19 cellular contexts compared by ENCODE assay signal in genomic region chr6:95233879-95234278, GRCh38.
DNase-seq lines count a peak whose midpoint lies in the region; ATAC-seq, FAIRE-seq and TF ChIP-seq lines count a peak whose summit lies in the region.
"Had no signal": no experiment of that assay in that cellular context is flagged by ENCODE, and none has a peak within 500 bp of the region (broad histone marks: within the 10 kb centered on the region; RNA-seq: fewer than 3 reads in every experiment).

No MANE protein-coding gene starts in this region.

- WGBS in IMR-90 (ENCODE audit: extremely low coverage in 2 of 2, insufficient read length in 1 of 2), 2 experiments: no CpG with 5 or more reads among the region's 9 CpGs
- WGBS in prostate gland: 93% methylated on average over 9 of the region's 9 CpGs

- H2AFZ ChIP-seq in GM23338: no peak overlapping the region
- no peak overlapping the region for H2AFZ ChIP-seq in IMR-90 (replicated peaks; ENCODE audit: low read length, poor library complexity)

- H2BK5ac ChIP-seq in IMR-90 (ENCODE audit: low read depth, low read length, poor library complexity, severe bottlenecking): no peak overlapping the region

- H3K23ac ChIP-seq in IMR-90 (ENCODE audit: low read depth, low read length): no peak overlapping the region

- no peak overlapping the region for H2AK5ac ChIP-seq in IMR-90 (ENCODE audit: low read depth, low read length)

- POLR2A ChIA-PET in IMR-90 (lab: Charles Lee; ENCODE audit: unreplicated experiment): no interaction called here

- H3K9me3 ChIP-seq in IMR-90 (ENCODE audit: control insufficient read depth, insufficient read depth, low read length) (no peaks in the 10 kb centered on the region), kidney (ENCODE audit: control insufficient read depth in 1 of 2, low read length in 2 of 2) (no peaks in the 10 kb centered on the region), subcutaneous abdominal adipose tissue (ENCODE audit: control insufficient read depth in 5 of 5, low read length in 5 of 5) (no peaks in the 10 kb centered on the region), prostate gland (no peaks in the 10 kb centered on the region)
- H3K9me3 ChIP-seq: HAP-1 had no signal

- H3K79me2 ChIP-seq in GM23338 (replicated peaks; ENCODE audit: insufficient read depth): no peaks in the 10 kb centered on the region

- no peak overlapping the region for H3K4me2 ChIP-seq in GM23338
- no peak overlapping the region for H3K4me2 ChIP-seq in IMR-90 (ENCODE audit: low read depth, low read length)

- intact Hi-C loops in IMR-90 (cut with micrococcal nuclease): no loop called here
- intact Hi-C loops in kidney (cut with DNase I): no loop called here
- intact Hi-C loops in prostate gland (cut with DNase I): no loop called here

- dilution Hi-C loops in IMR-90 (cut with HindIII; ENCODE audit: low sequenced_read_pairs, unreplicated experiment): no loop called here

- H3K56ac ChIP-seq in IMR-90 (ENCODE audit: extremely low read depth, insufficient read depth, low read length): no peak overlapping the region; the same call in 1 of the 2 replicates

- H3K4ac ChIP-seq in IMR-90 (ENCODE audit: low read depth, low read length): no peak overlapping the region

- H3K9ac ChIP-seq in IMR-90 (ENCODE audit: low read depth, low read length) (no peak overlapping the region), kidney (ENCODE audit: low read length in 2 of 2) (no peak overlapping the region), subcutaneous abdominal adipose tissue (ENCODE audit: low read length in 5 of 5) (no peak overlapping the region)

- H2AK9ac ChIP-seq in IMR-90 (replicated peaks; ENCODE audit: low read depth, low read length, poor library complexity): no peak overlapping the region

- H4K20me1 ChIP-seq in GM23338 (replicated peaks; ENCODE audit: insufficient read depth): no peaks in the 10 kb centered on the region; the same call in 1 of the 2 replicates
- no peaks in the 10 kb centered on the region for H4K20me1 ChIP-seq in IMR-90 (ENCODE audit: insufficient read depth, low read length)

- H3K36me3 ChIP-seq in GM23338 (ENCODE audit: insufficient read depth): no peaks in the 10 kb centered on the region
- no peaks in the 10 kb centered on the region for H3K36me3 ChIP-seq in IMR-90 (ENCODE audit: control insufficient read depth, insufficient read depth, low read length)
- no peaks in the 10 kb centered on the region for H3K36me3 ChIP-seq in kidney (ENCODE audit: control insufficient read depth in 1 of 2, insufficient read depth in 2 of 2, low read length in 2 of 2)
- H3K36me3 ChIP-seq in subcutaneous abdominal adipose tissue (ENCODE audit: control insufficient read depth in 5 of 5, insufficient read depth in 5 of 5, low read length in 5 of 5): no peaks in the 10 kb centered on the region
- H3K36me3 ChIP-seq in prostate gland: no peaks in the 10 kb centered on the region
- H3K36me3 ChIP-seq: HAP-1 had no signal

- H2BK20ac ChIP-seq in IMR-90 (ENCODE audit: low read depth, low read length): no peak overlapping the region

- H3K36me3 Mint-ChIP-seq in GM23338 (ENCODE audit: low read depth): no peaks in the 10 kb centered on the region
- H3K36me3 Mint-ChIP-seq: CD4-positive, alpha-beta memory T cell had no signal

- H3K9me1 ChIP-seq in IMR-90 (ENCODE audit: insufficient read depth, low read length): no peaks in the 10 kb centered on the region

- no peaks in the 10 kb centered on the region for H3K9me3 Mint-ChIP-seq in GM23338
- H3K9me3 Mint-ChIP-seq: CD4-positive, alpha-beta memory T cell had no signal

- H3K4me1 Mint-ChIP-seq in GM23338: peaks cover 7% of the 10 kb centered on the region; the same call in 2 of the 3 replicates
- H3K4me1 Mint-ChIP-seq: CD4-positive, alpha-beta memory T cell had no signal

- no peak overlapping the region for H4K5ac ChIP-seq in IMR-90 (ENCODE audit: low read depth, low read length)

- BruUV-seq in IMR-90 (replicated peaks; lab: Mats Ljungman, UMichigan): no TSS peak

- TF ChIP-seq POLR2A in IMR-90 (IDR thresholded peaks at IDR 0.05; ENCODE audit: low read depth, low read length) (no peak), prostate gland (IDR thresholded peaks at IDR 0.05) (no peak)

- TF ChIP-seq CTCF in GM23338 (conservative IDR thresholded peaks at IDR 0.05; ENCODE audit: low read depth in 2 of 2) (no peak), IMR-90 (conservative IDR thresholded peaks at IDR 0.05; ENCODE audit: low read depth, low read length) (no peak), kidney (IDR thresholded peaks at IDR 0.05; ENCODE audit: borderline replicate concordance, extremely low read depth, insufficient read depth) (no peak), prostate gland (IDR thresholded peaks at IDR 0.05) (no peak)

- in situ Hi-C loops in IMR-90 (cut with MboI; ENCODE audit: low sequenced_read_pairs): no loop called here

- TF ChIP-seq RAD21 in IMR-90 (IDR thresholded peaks at IDR 0.05; ENCODE audit: low read length): no peak

- no peak overlapping the region for H2BK120ac ChIP-seq in IMR-90 (ENCODE audit: low read depth, low read length)

- H3K4me3 Mint-ChIP-seq in GM23338: no peak overlapping the region
- H3K4me3 Mint-ChIP-seq: CD4-positive, alpha-beta memory T cell; HFFc6 had no signal

- H3K27me3 Mint-ChIP-seq in GM23338 (ENCODE audit: insufficient read depth, low read depth, poor library complexity): peaks cover 7% of the 10 kb centered on the region

- H3K14ac ChIP-seq in IMR-90 (replicated peaks; ENCODE audit: low read depth, low read length): no peak overlapping the region

- CTCF ChIA-PET in IMR-90 (lab: Yijun Ruan, JAX): no interaction called here

- 0 out of 3 replicates have a peak overlapping the region, but pooled peaks have one; percentile 0 for H2BK15ac ChIP-seq in IMR-90 (ENCODE audit: low read depth, low read length)

- no peak overlapping the region for H3K4me3 ChIP-seq in GM23338
- no peak overlapping the region for H3K4me3 ChIP-seq in IMR-90 (ENCODE audit: insufficient read depth, low read depth, low read length)
- no peak overlapping the region for H3K4me3 ChIP-seq in kidney (ENCODE audit: low read length in 2 of 2)
- H3K4me3 ChIP-seq in subcutaneous abdominal adipose tissue (ENCODE audit: low read depth in 1 of 5, low read length in 5 of 5): no peak overlapping the region
- H3K4me3 ChIP-seq in prostate gland: no peak overlapping the region
- H3K4me3 ChIP-seq: HAP-1 had no signal

- FAIRE-seq in kidney (lab: Jason Lieb, UNC): no peak
- FAIRE-seq: GM12891, GM18507, H54 had no signal

- 0 out of 3 replicates have a peak, but pooled peaks have one; percentile 26 for ATAC-seq in GM23338
- ATAC-seq in IMR-90 (ENCODE audit: low read depth): no peak

- peaks cover 38% of the 10 kb centered on the region for H3K27me3 ChIP-seq in GM23338 (ENCODE audit: insufficient read depth)
- no peaks in the 10 kb centered on the region for H3K27me3 ChIP-seq in IMR-90 (ENCODE audit: control insufficient read depth, insufficient read depth, low read length)
- H3K27me3 ChIP-seq in subcutaneous abdominal adipose tissue (ENCODE audit: control insufficient read depth in 5 of 5, insufficient read depth in 4 of 5, low read length in 5 of 5): no peaks in the 10 kb centered on the region
- no peaks in the 10 kb centered on the region for H3K27me3 ChIP-seq in prostate gland (replicated peaks; ENCODE audit: insufficient read depth)

- no peak overlapping the region for H4K91ac ChIP-seq in IMR-90 (ENCODE audit: insufficient read depth, low read depth, low read length)

- peaks cover 3% of the 10 kb centered on the region for H3K4me1 ChIP-seq in GM23338 (ENCODE audit: insufficient read depth)
- 0 out of 2 replicates have a peak, but pooled peaks cover 1% of the 10 kb centered on the region for H3K4me1 ChIP-seq in IMR-90 (ENCODE audit: control insufficient read depth, insufficient read depth, low read length)
- no peaks in the 10 kb centered on the region for H3K4me1 ChIP-seq in kidney (ENCODE audit: control insufficient read depth in 1 of 2, insufficient read depth in 1 of 2, low read depth in 1 of 2, low read length in 2 of 2)
- peaks cover 0 to 14% (median 3%) of the 10 kb centered on the region in 5 donors for H3K4me1 ChIP-seq in subcutaneous abdominal adipose tissue (ENCODE audit: control insufficient read depth in 5 of 5, insufficient read depth in 5 of 5, low read length in 5 of 5)
- no peaks in the 10 kb centered on the region for H3K4me1 ChIP-seq in prostate gland (replicated peaks)

- no peak for DNase-seq in GM23338 (ENCODE audit: low spot score)
- no peak for DNase-seq in IMR-90
- DNase-seq in kidney: peak; percentile 28
- no peak for DNase-seq in NCI-H128 (lab: John Stamatoyannopoulos, UW; ENCODE audit: unreplicated experiment)
- no peak for DNase-seq in prostate gland (ENCODE audit: low spot score)
- DNase-seq: C1 segment of cervical spinal cord; Calu3; CD4-positive, alpha-beta memory T cell; COR-L47; DMS53; DMS79 treated with DMSO at 0.1 percent for 48 hours; GF-D8; GOT3; HFFc6 had no signal

- no peaks in the 10 kb centered on the region for H3F3A ChIP-seq in GM23338 (replicated peaks; ENCODE audit: low read depth)

- H3K9me2 ChIP-seq in GM23338 (ENCODE audit: insufficient read depth): no peaks in the 10 kb centered on the region

- H3K18ac ChIP-seq in IMR-90 (ENCODE audit: low read depth, low read length): no peak overlapping the region

- H3K79me1 ChIP-seq in IMR-90 (ENCODE audit: low read depth in 1 of 2, low read length in 2 of 2): no peaks in the 10 kb centered on the region

- no peak overlapping the region for H4K8ac ChIP-seq in IMR-90 (ENCODE audit: low read depth in 2 of 2, low read length in 2 of 2)

- H3K27ac ChIP-seq in GM23338 (ENCODE audit: low read depth) (no peak overlapping the region), IMR-90 (ENCODE audit: insufficient read depth, low read length) (no peak overlapping the region; the same call in 1 of the 2 replicates), kidney (ENCODE audit: low read depth in 2 of 2, low read length in 2 of 2) (no peak overlapping the region), subcutaneous abdominal adipose tissue (ENCODE audit: low read depth, low read length) (peak overlapping the region; percentile 61), prostate gland (no peak overlapping the region)

- H3K27ac Mint-ChIP-seq in GM23338: no peak overlapping the region
- H3K27ac Mint-ChIP-seq: CD4-positive, alpha-beta memory T cell; HFFc6 had no signal

TF ChIP-seq in IMR-90, 13 proteins besides CTCF, POLR2A, EP300 and RAD21 (continues in another document):
- TF ChIP-seq MXI1 (IDR thresholded peaks at IDR 0.05; ENCODE audit: borderline replicate concordance, low read depth, low read length) (no peak), SMC3 (IDR thresholded peaks at IDR 0.05; ENCODE audit: low read depth, low read length) (no peak), MAFK (IDR thresholded peaks at IDR 0.05; ENCODE audit: low read depth, low read length) (no peak), RFX5 (IDR thresholded peaks at IDR 0.05; ENCODE audit: low read depth, low read length) (no peak), MAZ (IDR thresholded peaks at IDR 0.05; ENCODE audit: borderline replicate concordance, low read depth, low read length) (no peak), BHLHE40 (IDR thresholded peaks at IDR 0.05; ENCODE audit: low read depth, low read length) (no peak), CEBPB (IDR thresholded peaks at IDR 0.05; ENCODE audit: low read depth, low read length) (no peak), CHD1 (IDR thresholded peaks at IDR 0.05; ENCODE audit: low read depth, low read length) (no peak), RCOR1 (IDR thresholded peaks at IDR 0.05; ENCODE audit: insufficient replicate concordance, low read length) (no peak)
